ENCODE assay signal across 1 cellular context in genomic region chr5:136001531-136001930, GRCh38.
A peak's percentile ranks its signal among the peaks of the same experiment; 100 is the strongest.
TF ChIP-seq lines count a peak whose summit lies in the region.

No MANE protein-coding gene starts in this region.

TF ChIP-seq in HEK293, 187 proteins besides CTCF, POLR2A, EP300 and RAD21 (continued from another document):
- TF ChIP-seq PRDM6 (tag by site-specific recombination; IDR thresholded peaks at IDR 0.05) (no peak), ZNF707 (tag by site-specific recombination; IDR thresholded peaks at IDR 0.05) (no peak), ZNF239 (tag by site-specific recombination; IDR thresholded peaks at IDR 0.05) (no peak), YY2 (tag by site-specific recombination; IDR thresholded peaks at IDR 0.05) (no peak), ZNF423 (tag by site-specific recombination; IDR thresholded peaks at IDR 0.05) (no peak), ZNF280C (tag by site-specific recombination; IDR thresholded peaks at IDR 0.05) (no peak), MYNN (tag by site-specific recombination; IDR thresholded peaks at IDR 0.05; ENCODE audit: borderline replicate concordance) (no peak), GLIS1 (tag by site-specific recombination; IDR thresholded peaks at IDR 0.05) (peak; percentile 97), ZNF362 (tag by site-specific recombination; IDR thresholded peaks at IDR 0.05) (no peak), ZNF202 (tag by site-specific recombination; IDR thresholded peaks at IDR 0.05; ENCODE audit: borderline replicate concordance) (no peak), ZNF292 (tag by site-specific recombination; IDR thresholded peaks at IDR 0.05; ENCODE audit: borderline replicate concordance, low read depth) (no peak), ZNF791 (tag by site-specific recombination; IDR thresholded peaks at IDR 0.05) (no peak)
TF ChIP-seq in HEK293: peak in this region for 3.
